ENCODE assay signal across 13 cellular contexts in the genomic region with DNA sequence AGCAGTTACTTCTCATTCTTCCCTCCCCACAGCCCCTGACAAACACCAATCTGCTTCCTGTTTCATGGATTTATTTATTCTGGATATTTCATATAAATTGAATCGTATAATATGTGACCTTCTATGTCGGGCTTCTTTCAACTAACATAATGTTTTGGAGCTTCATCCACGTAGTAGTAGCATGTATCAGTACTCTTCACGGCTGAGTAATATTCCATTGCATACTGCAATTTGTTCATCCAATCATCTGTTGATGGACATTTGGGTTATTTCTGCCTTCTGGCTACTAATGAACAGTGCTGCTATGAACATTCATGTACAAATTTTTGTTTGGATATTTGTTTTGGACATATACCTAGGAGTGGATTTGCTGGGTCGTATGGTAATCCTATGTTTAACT. TPM values are rescaled to one million over a fixed set of nuclear protein-coding genes. Genes with fewer than 3 reads are reported as not detected.
A peak's percentile ranks its signal among the peaks of the same experiment; 100 is the strongest.
DNase-seq lines count a peak whose midpoint lies in the region; ATAC-seq and TF ChIP-seq lines count a peak whose summit lies in the region.
"Had no signal": no experiment of that assay in that cellular context is flagged by ENCODE, and none has a peak within 500 bp of the region (broad histone marks: within the 10 kb centered on the region; RNA-seq: fewer than 3 reads in every experiment).

No MANE protein-coding gene starts in this region.

- H3K27me3 Mint-ChIP-seq in brain (peaks cover 8% of the 10 kb centered on the region), nephron progenitor cell (ENCODE audit: low read depth, poor library complexity) (peaks cover 6% of the 10 kb centered on the region), type B pancreatic cell (peaks cover 45% of the 10 kb centered on the region)

- no peak for DNase-seq in nephron progenitor cell
- no peak for DNase-seq in type B pancreatic cell (ENCODE audit: extremely low spot score, unreplicated experiment)
- DNase-seq in A172 (ENCODE audit: low spot score): no peak
- DNase-seq in SKM-1 (lab: John Stamatoyannopoulos, UW; ENCODE audit: unreplicated experiment): no peak
- DNase-seq: Caco-2; CD4-positive, CD25-positive, alpha-beta regulatory T cell; CD8-positive, alpha-beta T cell; DMS153; DND-41; GOT3 had no signal

- H3K27ac Mint-ChIP-seq in brain (peak overlapping the region in 2 of 5 experiments; percentile 64 to 94), nephron progenitor cell (no peak overlapping the region), type B pancreatic cell (peak overlapping the region; percentile 4)
- H3K27ac Mint-ChIP-seq: B cell; CD4-positive, CD25-positive, alpha-beta regulatory T cell; CD8-positive, alpha-beta T cell had no signal

- TF ChIP-seq CTCF in brain (conservative IDR thresholded peaks at IDR 0.05) (no peak), nephron progenitor cell (IDR thresholded peaks at IDR 0.05) (no peak), type B pancreatic cell (conservative IDR thresholded peaks at IDR 0.05) (no peak)

- ATAC-seq in HG02852 (IDR thresholded peaks at IDR 0.05; ENCODE audit: unreplicated experiment): no peak
- ATAC-seq: CD8-positive, alpha-beta T cell had no signal

- H3K36me3 Mint-ChIP-seq in brain (no peaks in the 10 kb centered on the region), nephron progenitor cell (ENCODE audit: low read depth) (no peaks in the 10 kb centered on the region), type B pancreatic cell (no peaks in the 10 kb centered on the region)
- H3K36me3 Mint-ChIP-seq: CD4-positive, CD25-positive, alpha-beta regulatory T cell; CD8-positive, alpha-beta T cell had no signal

- H3K4me1 Mint-ChIP-seq in brain (peaks cover 48% of the 10 kb centered on the region), nephron progenitor cell (peaks cover 76% of the 10 kb centered on the region), type B pancreatic cell (ENCODE audit: unreplicated experiment) (peaks cover 59% of the 10 kb centered on the region)

- peak overlapping the region in 4 of 5 experiments; percentile 53 to 90 (median 54) for H3K4me3 Mint-ChIP-seq in brain
- peak overlapping the region; percentile 37 for H3K4me3 Mint-ChIP-seq in nephron progenitor cell
- peak overlapping the region; percentile 89 for H3K4me3 Mint-ChIP-seq in type B pancreatic cell
- H3K4me3 Mint-ChIP-seq: B cell; CD4-positive, CD25-positive, alpha-beta regulatory T cell; CD8-positive, alpha-beta T cell had no signal

- H3K9me3 Mint-ChIP-seq in brain: peaks cover 0 to 3% (median 0%) of the 10 kb centered on the region in 5 experiments
- H3K9me3 Mint-ChIP-seq in nephron progenitor cell: no peaks in the 10 kb centered on the region
- H3K9me3 Mint-ChIP-seq in type B pancreatic cell: no peaks in the 10 kb centered on the region
- H3K9me3 Mint-ChIP-seq: CD8-positive, alpha-beta T cell had no signal

RNA-seq across cellular contexts. Expression of a gene that starts 1.9 kb away (rescaled TPM):
- 19.0 TPM for polyA plus RNA-seq in brain (ENCODE audit: insufficient read depth, low read depth, low replicate concordance)
- 21.9 and 33.7 TPM in 2 replicates for total RNA-seq in type B pancreatic cell (ENCODE audit: low replicate concordance)
- 1.7 and 2.1 TPM in 2 replicates for total RNA-seq in A172 (2014; rRNA removed; shearing (Covaris generic))
- total RNA-seq: CD4-positive, CD25-positive, alpha-beta regulatory T cell had no signal
- polyA plus RNA-seq: CD4-positive, CD25-positive, alpha-beta regulatory T cell had no signal

Comparison
In these comparisons a context has a peak if more than half of its experiments do, and no peak if none do; other contexts are left out.
1. H3K4me3 Mint-ChIP-seq: peak in every context shown above with its lines; median percentile 89 in type B pancreatic cell; 54 in brain; 37 in nephron progenitor cell.